8 cellular contexts compared by ENCODE assay signal in the genomic region with DNA sequence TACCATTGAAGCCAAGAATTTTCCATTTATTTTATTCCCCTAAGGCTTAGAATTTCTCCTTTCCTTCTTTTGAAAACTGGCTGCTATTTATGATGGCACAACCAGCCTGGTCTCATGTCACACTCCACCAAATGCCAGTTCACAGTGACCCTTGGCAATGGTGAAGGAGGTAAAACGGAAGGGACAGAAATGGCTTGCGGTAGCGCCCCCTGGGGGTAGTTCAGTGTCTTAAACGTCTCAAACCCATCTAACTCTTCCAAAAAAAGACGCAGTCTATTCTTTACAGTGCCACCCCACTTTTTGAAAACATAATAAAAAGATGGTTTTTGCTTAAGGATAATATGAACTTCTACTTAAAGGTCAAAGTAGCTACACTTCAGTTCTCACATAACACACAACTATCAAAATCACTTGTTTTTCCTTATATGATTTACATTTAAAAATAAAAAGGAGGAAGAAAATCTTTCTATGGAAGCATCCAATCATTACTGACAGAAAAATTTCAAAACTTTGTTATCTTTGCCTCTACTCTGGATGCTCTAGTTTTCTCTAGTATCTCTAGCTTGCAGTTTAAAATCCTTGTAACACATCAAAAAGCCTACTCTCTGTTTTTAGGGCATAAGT.
DNase-seq lines count a peak whose midpoint lies in the region; ATAC-seq, FAIRE-seq and TF ChIP-seq lines count a peak whose summit lies in the region.

No MANE protein-coding gene starts in this region.

- ATAC-seq in HG02973 (IDR thresholded peaks at IDR 0.05; ENCODE audit: unreplicated experiment) = no peak

- TF ChIP-seq CTCF in foreskin fibroblast (IDR thresholded peaks at IDR 0.05; ENCODE audit: low read depth, low read length) = peak; percentile 67

- FAIRE-seq in GM18507 (lab: Jason Lieb, UNC) = peak; percentile 67

- H3K4me3 ChIP-seq in foreskin fibroblast (ENCODE audit: low read depth in 1 of 2, low read length in 2 of 2) = no peak overlapping the region

- DNase-seq in AG08395 (ENCODE audit: low spot score) = peak; percentile 14
- no peak for DNase-seq in GM18507 (ENCODE audit: extremely low spot score, insufficient read length, low read depth)
- DNase-seq in NCI-H748 treated with DMSO at 0.1 percent for 48 hours (lab: John Stamatoyannopoulos, UW) = peak; percentile 8
- peak; percentile 46 for DNase-seq in activated T-cell treated with anti-CD3 and anti-CD28 coated beads for 48 hours (ENCODE audit: low read depth)
- DNase-seq in foreskin fibroblast = peak in 1 of 2 donors; percentile 47
- peak; percentile 72 for DNase-seq in stimulated activated CD4-positive, alpha-beta T cell treated with anti-CD3 and anti-CD28 coated beads, Interleukin-15, amount 100 ng/mL, for 24 hours
- DNase-seq in NCI-H774 (lab: John Stamatoyannopoulos, UW) = no peak

Comparison
In these comparisons a context has a peak if more than half of its experiments do, and no peak if none do; other contexts are left out.
1. DNase-seq: peak in AG08395 (single experiment), NCI-H748 treated with DMSO at 0.1 percent for 48 hours (single experiment), activated T-cell treated with anti-CD3 and anti-CD28 coated beads for 48 hours (single experiment) and stimulated activated CD4-positive, alpha-beta T cell treated with anti-CD3 and anti-CD28 coated beads, Interleukin-15, amount 100 ng/mL, for 24 hours (single experiment); none in GM18507 (single experiment) and NCI-H774 (single experiment).